ENCODE assay signal across 1 cellular context in genomic region chr5:143213851-143214363, GRCh38.
TF ChIP-seq lines count a peak whose summit lies in the region.

No MANE protein-coding gene starts in this region.

TF ChIP-seq in K562, 482 proteins besides CTCF, POLR2A, EP300 and RAD21 (continued from another document and continues in another):
- TF ChIP-seq, protein P1, sequence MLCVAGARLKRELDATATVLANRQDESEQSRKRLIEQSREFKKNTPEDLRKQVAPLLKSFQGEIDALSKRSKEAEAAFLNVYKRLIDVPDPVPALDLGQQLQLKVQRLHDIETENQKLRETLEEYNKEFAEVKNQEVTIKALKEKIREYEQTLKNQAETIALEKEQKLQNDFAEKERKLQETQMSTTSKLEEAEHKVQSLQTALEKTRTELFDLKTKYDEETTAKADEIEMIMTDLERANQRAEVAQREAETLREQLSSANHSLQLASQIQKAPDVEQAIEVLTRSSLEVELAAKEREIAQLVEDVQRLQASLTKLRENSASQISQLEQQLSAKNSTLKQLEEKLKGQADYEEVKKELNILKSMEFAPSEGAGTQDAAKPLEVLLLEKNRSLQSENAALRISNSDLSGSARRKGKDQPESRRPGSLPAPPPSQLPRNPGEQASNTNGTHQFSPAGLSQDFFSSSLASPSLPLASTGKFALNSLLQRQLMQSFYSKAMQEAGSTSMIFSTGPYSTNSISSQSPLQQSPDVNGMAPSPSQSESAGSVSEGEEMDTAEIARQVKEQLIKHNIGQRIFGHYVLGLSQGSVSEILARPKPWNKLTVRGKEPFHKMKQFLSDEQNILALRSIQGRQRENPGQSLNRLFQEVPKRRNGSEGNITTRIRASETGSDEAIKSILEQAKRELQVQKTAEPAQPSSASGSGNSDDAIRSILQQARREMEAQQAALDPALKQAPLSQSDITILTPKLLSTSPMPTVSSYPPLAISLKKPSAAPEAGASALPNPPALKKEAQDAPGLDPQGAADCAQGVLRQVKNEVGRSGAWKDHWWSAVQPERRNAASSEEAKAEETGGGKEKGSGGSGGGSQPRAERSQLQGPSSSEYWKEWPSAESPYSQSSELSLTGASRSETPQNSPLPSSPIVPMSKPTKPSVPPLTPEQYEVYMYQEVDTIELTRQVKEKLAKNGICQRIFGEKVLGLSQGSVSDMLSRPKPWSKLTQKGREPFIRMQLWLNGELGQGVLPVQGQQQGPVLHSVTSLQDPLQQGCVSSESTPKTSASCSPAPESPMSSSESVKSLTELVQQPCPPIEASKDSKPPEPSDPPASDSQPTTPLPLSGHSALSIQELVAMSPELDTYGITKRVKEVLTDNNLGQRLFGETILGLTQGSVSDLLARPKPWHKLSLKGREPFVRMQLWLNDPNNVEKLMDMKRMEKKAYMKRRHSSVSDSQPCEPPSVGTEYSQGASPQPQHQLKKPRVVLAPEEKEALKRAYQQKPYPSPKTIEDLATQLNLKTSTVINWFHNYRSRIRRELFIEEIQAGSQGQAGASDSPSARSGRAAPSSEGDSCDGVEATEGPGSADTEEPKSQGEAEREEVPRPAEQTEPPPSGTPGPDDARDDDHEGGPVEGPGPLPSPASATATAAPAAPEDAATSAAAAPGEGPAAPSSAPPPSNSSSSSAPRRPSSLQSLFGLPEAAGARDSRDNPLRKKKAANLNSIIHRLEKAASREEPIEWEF (CRISPR knock-in tag; IDR thresholded peaks at IDR 0.05) = peak; percentile 64; the same call in 1 of the 2 replicates
- TF ChIP-seq, protein P2, sequence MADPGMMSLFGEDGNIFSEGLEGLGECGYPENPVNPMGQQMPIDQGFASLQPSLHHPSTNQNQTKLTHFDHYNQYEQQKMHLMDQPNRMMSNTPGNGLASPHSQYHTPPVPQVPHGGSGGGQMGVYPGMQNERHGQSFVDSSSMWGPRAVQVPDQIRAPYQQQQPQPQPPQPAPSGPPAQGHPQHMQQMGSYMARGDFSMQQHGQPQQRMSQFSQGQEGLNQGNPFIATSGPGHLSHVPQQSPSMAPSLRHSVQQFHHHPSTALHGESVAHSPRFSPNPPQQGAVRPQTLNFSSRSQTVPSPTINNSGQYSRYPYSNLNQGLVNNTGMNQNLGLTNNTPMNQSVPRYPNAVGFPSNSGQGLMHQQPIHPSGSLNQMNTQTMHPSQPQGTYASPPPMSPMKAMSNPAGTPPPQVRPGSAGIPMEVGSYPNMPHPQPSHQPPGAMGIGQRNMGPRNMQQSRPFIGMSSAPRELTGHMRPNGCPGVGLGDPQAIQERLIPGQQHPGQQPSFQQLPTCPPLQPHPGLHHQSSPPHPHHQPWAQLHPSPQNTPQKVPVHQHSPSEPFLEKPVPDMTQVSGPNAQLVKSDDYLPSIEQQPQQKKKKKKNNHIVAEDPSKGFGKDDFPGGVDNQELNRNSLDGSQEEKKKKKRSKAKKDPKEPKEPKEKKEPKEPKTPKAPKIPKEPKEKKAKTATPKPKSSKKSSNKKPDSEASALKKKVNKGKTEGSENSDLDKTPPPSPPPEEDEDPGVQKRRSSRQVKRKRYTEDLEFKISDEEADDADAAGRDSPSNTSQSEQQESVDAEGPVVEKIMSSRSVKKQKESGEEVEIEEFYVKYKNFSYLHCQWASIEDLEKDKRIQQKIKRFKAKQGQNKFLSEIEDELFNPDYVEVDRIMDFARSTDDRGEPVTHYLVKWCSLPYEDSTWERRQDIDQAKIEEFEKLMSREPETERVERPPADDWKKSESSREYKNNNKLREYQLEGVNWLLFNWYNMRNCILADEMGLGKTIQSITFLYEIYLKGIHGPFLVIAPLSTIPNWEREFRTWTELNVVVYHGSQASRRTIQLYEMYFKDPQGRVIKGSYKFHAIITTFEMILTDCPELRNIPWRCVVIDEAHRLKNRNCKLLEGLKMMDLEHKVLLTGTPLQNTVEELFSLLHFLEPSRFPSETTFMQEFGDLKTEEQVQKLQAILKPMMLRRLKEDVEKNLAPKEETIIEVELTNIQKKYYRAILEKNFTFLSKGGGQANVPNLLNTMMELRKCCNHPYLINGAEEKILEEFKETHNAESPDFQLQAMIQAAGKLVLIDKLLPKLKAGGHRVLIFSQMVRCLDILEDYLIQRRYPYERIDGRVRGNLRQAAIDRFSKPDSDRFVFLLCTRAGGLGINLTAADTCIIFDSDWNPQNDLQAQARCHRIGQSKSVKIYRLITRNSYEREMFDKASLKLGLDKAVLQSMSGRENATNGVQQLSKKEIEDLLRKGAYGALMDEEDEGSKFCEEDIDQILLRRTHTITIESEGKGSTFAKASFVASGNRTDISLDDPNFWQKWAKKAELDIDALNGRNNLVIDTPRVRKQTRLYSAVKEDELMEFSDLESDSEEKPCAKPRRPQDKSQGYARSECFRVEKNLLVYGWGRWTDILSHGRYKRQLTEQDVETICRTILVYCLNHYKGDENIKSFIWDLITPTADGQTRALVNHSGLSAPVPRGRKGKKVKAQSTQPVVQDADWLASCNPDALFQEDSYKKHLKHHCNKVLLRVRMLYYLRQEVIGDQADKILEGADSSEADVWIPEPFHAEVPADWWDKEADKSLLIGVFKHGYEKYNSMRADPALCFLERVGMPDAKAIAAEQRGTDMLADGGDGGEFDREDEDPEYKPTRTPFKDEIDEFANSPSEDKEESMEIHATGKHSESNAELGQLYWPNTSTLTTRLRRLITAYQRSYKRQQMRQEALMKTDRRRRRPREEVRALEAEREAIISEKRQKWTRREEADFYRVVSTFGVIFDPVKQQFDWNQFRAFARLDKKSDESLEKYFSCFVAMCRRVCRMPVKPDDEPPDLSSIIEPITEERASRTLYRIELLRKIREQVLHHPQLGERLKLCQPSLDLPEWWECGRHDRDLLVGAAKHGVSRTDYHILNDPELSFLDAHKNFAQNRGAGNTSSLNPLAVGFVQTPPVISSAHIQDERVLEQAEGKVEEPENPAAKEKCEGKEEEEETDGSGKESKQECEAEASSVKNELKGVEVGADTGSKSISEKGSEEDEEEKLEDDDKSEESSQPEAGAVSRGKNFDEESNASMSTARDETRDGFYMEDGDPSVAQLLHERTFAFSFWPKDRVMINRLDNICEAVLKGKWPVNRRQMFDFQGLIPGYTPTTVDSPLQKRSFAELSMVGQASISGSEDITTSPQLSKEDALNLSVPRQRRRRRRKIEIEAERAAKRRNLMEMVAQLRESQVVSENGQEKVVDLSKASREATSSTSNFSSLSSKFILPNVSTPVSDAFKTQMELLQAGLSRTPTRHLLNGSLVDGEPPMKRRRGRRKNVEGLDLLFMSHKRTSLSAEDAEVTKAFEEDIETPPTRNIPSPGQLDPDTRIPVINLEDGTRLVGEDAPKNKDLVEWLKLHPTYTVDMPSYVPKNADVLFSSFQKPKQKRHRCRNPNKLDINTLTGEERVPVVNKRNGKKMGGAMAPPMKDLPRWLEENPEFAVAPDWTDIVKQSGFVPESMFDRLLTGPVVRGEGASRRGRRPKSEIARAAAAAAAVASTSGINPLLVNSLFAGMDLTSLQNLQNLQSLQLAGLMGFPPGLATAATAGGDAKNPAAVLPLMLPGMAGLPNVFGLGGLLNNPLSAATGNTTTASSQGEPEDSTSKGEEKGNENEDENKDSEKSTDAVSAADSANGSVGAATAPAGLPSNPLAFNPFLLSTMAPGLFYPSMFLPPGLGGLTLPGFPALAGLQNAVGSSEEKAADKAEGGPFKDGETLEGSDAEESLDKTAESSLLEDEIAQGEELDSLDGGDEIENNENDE (IDR thresholded peaks at IDR 0.05; ENCODE audit: low read depth, low read length) = no peak
- TF ChIP-seq ZFP1 (CRISPR knock-in tag; IDR thresholded peaks at IDR 0.05) (no peak), PYGO2 (tag; IDR thresholded peaks at IDR 0.05) (0 out of 2 replicates have a peak, but pooled peaks have one; percentile 34), MLLT1 (IDR thresholded peaks at IDR 0.05) (no peak), MAFG (tag; conservative IDR thresholded peaks at IDR 0.05) (peak; percentile 45), NR3C1 (CRISPR knock-in tag; IDR thresholded peaks at IDR 0.05) (no peak), RBM39 (optimal IDR thresholded peaks at IDR 0.05; ENCODE audit: low read depth, low read length) (no peak), PCBP1 (IDR thresholded peaks at IDR 0.05; ENCODE audit: low read depth, low read length, poor library complexity, severe bottlenecking) (no peak), MIER1 (IDR thresholded peaks at IDR 0.05; ENCODE audit: low read depth) (no peak), HDAC2 (IDR thresholded peaks at IDR 0.05) (0 out of 2 replicates have a peak, but pooled peaks have one; percentile 27), EZH2 (IDR thresholded peaks at IDR 0.05; ENCODE audit: borderline replicate concordance, low read depth, low read length) (no peak), ZNF274 (IDR thresholded peaks at IDR 0.05; ENCODE audit: borderline replicate concordance, low read depth, low read length) (no peak), SIN3A (IDR thresholded peaks at IDR 0.05; ENCODE audit: borderline replicate concordance in 2 of 2, control insufficient read depth in 1 of 2, low read depth in 2 of 2, low read length in 2 of 2) (no peak), ATF1 (CRISPR knock-in tag; IDR thresholded peaks at IDR 0.05) (no peak), ATF1 (tag; IDR thresholded peaks at IDR 0.05) (no peak), SLC30A9 (CRISPR knock-in tag; IDR thresholded peaks at IDR 0.05) (no peak), TCFL5 (CRISPR knock-in tag; conservative IDR thresholded peaks at IDR 0.05) (no peak), CREB1 (IDR thresholded peaks at IDR 0.05) (no peak), CREB1 (CRISPR knock-in tag; IDR thresholded peaks at IDR 0.05) (no peak), NCOA6 (IDR thresholded peaks at IDR 0.05) (no peak), E2F5 (CRISPR knock-in tag; IDR thresholded peaks at IDR 0.05) (no peak), SMAD3 (CRISPR knock-in tag; conservative IDR thresholded peaks at IDR 0.05) (no peak), PTTG1 (tag; IDR thresholded peaks at IDR 0.05; ENCODE audit: low read depth) (no peak), SIN3B (IDR thresholded peaks at IDR 0.05; ENCODE audit: low read depth) (no peak), NFXL1 (CRISPR knock-in tag; IDR thresholded peaks at IDR 0.05) (no peak), ILF3 (IDR thresholded peaks at IDR 0.05; ENCODE audit: borderline replicate concordance) (no peak), STAG1 (CRISPR knock-in tag; IDR thresholded peaks at IDR 0.05; ENCODE audit: borderline replicate concordance) (no peak), ZKSCAN8 (CRISPR knock-in tag; IDR thresholded peaks at IDR 0.05) (0 out of 2 replicates have a peak, but pooled peaks have one; percentile 15), RNF2 (IDR thresholded peaks at IDR 0.05) (no peak), GTF2E2 (tag; IDR thresholded peaks at IDR 0.05) (no peak), ZKSCAN1 (IDR thresholded peaks at IDR 0.05; ENCODE audit: low read depth, low read length) (no peak)
- TF ChIP-seq, protein P3, sequence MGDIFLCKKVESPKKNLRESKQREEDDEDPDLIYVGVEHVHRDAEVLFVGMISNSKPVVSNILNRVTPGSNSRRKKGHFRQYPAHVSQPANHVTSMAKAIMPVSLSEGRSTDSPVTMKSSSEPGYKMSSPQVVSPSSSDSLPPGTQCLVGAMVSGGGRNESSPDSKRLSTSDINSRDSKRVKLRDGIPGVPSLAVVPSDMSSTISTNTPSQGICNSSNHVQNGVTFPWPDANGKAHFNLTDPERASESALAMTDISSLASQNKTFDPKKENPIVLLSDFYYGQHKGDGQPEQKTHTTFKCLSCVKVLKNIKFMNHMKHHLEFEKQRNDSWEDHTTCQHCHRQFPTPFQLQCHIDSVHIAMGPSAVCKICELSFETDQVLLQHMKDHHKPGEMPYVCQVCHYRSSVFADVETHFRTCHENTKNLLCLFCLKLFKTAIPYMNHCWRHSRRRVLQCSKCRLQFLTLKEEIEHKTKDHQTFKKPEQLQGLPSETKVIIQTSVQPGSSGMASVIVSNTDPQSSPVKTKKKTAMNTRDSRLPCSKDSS (IDR thresholded peaks at IDR 0.05; ENCODE audit: low read depth, partially characterized antibody) = no peak
- TF ChIP-seq, protein P4, sequence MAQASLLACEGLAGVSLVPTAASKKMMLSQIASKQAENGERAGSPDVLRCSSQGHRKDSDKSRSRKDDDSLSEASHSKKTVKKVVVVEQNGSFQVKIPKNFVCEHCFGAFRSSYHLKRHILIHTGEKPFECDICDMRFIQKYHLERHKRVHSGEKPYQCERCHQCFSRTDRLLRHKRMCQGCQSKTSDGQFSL (CRISPR knock-in tag; IDR thresholded peaks at IDR 0.05) = no peak
- TF ChIP-seq, protein P4 (tag; IDR thresholded peaks at IDR 0.05) = no peak
